Comparison of ENCODE assay signal across 26 cellular contexts in genomic region chr4:5776510-5776909, GRCh38.
"Had no signal": no experiment of that assay in that cellular context is flagged by ENCODE, and none has a peak within 500 bp of the region (broad histone marks: within the 10 kb centered on the region; RNA-seq: fewer than 3 reads in every experiment).

No MANE protein-coding gene starts in this region.

- H3K4me1 ChIP-seq: neural progenitor cell, right atrium auricular region, stomach, testis, thyroid gland, transverse colon, upper lobe of left lung had no signal

- H3K4me3 ChIP-seq: left ventricle myocardium inferior, lung, neural progenitor cell, ovary, right atrium auricular region, skin epidermis, stomach, testis, thyroid gland, transverse colon, upper lobe of left lung, vagina had no signal

- H3K4me2 ChIP-seq: neural progenitor cell had no signal

- H3K9me3 ChIP-seq: neutrophil, testis, thyroid gland, vagina had no signal

- H3K36me3 ChIP-seq: neutrophil, ovary, right atrium auricular region had no signal

- ATAC-seq: natural killer cell; sciatic nerve; stimulated activated naive B cell treated with anti-CD40 and anti-IgM and Interleukin-4, amounts not matched to agents 10 μg/mL and 1 μg/mL and 100 μg/mL, for 72 hours; stimulated activated naive CD8-positive, alpha-beta T cell treated with anti-CD3 and anti-CD28 coated beads, Interleukin-15, Interleukin-2, amounts not matched to agents 100 U/mL and 50 U/mL, for 24 hours had no signal

- H3K9ac ChIP-seq: neural progenitor cell had no signal

- DNase-seq: islet precursor cell; left ventricle myocardium inferior; mesendoderm; naive B cell; natural killer cell; nephron progenitor cell; occipital lobe; ovary; stimulated activated CD4-positive, alpha-beta T cell treated with anti-CD3 and anti-CD28 coated beads, Interleukin-12 subunit alpha, Interleukin-12 subunit beta, amount 100 ng/mL, for 4 hours; stimulated activated CD4-positive, alpha-beta T cell treated with anti-CD3 and anti-CD28 coated beads, Interleukin-15, amount 100 ng/mL, for 24 hours; stimulated activated CD4-positive, alpha-beta T cell treated with anti-CD3 and anti-CD28 coated beads, Interleukin-2, amount 100 ng/mL, for 24 hours; stimulated activated CD4-positive, alpha-beta T cell treated with anti-CD3 and anti-CD28 coated beads, Interleukin-4, amount 100 ng/mL, for 1 hour; stimulated activated naive B cell treated with anti-CD40 and anti-IgM and Interleukin-4, amounts not matched to agents 10 μg/mL and 1 μg/mL and 100 μg/mL, for 72 hours; stimulated activated naive CD8-positive, alpha-beta T cell treated with anti-CD3 and anti-CD28 coated beads, Interleukin-15, Interleukin-2, amounts not matched to agents 100 U/mL and 50 U/mL, for 24 hours; stomach; testis; thyroid gland; transverse colon; upper lobe of left lung had no signal

- H2AFZ ChIP-seq: neural progenitor cell had no signal

- H3K27me3 ChIP-seq: neural progenitor cell, neutrophil, ovary, right atrium auricular region, stomach, testis, thyroid gland, transverse colon, upper lobe of left lung, vagina had no signal

- H3K27ac ChIP-seq: left ventricle myocardium inferior, neural progenitor cell, neutrophil, ovary, right atrium auricular region, skin epidermis, stomach, testis, thyroid gland, transverse colon, upper lobe of left lung, vagina had no signal
